Comparison of ENCODE assay signal across 1 cellular context in the genomic region with DNA sequence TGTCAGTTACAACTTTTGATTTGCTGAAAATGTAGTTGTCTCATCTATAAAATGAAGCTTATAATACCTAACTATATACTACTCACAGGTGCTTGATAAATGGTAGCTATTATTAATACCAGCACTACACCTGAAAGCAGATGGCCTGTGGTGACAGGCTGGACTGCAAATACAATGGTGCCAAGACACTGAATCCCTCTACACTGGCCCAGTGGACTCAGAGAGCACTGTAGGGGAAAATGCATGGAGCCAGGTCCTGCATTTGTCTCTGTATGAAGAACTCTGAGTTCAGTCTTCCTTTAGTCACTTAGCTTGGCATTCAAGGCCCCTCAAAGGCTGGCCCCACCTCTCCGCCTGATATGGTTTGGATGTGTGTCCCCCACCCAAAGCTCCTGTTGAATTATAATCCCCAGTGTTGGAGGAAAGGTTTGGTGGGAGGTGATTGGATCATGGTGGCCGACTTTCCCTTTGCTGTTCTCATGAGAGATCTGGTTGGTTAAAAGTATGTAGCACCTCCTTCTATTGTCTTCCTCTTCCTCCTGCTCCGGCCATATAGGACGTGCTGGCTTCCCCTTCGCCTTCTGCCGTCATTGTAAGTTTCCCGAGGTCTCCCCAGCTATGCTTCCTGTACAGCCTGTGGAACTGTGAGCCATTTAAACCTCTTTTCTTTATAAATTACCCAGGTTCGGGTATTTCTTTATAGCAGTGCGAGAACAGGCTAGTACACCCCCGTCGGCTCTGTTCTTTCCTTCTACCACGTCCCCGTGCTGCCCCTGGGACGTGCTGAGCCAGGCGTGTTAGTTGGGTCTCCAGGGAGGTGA.
A peak's percentile ranks its signal among the peaks of the same experiment; 100 is the strongest.
TF ChIP-seq lines count a peak whose summit lies in the region.

No MANE protein-coding gene starts in this region.

TF ChIP-seq in HepG2, 621 proteins besides CTCF, POLR2A, EP300 and RAD21 (continued from another document):
- TF ChIP-seq, protein P1, sequence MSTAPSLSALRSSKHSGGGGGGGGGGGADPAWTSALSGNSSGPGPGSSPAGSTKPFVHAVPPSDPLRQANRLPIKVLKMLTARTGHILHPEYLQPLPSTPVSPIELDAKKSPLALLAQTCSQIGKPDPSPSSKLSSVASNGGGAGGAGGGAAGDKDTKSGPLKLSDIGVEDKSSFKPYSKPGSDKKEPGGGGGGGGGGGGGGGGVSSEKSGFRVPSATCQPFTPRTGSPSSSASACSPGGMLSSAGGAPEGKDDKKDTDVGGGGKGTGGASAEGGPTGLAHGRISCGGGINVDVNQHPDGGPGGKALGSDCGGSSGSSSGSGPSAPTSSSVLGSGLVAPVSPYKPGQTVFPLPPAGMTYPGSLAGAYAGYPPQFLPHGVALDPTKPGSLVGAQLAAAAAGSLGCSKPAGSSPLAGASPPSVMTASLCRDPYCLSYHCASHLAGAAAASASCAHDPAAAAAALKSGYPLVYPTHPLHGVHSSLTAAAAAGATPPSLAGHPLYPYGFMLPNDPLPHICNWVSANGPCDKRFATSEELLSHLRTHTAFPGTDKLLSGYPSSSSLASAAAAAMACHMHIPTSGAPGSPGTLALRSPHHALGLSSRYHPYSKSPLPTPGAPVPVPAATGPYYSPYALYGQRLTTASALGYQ (CRISPR knock-in tag; IDR thresholded peaks at IDR 0.05): no peak
- TF ChIP-seq ZNF749 (CRISPR knock-in tag; IDR thresholded peaks at IDR 0.05; ENCODE audit: borderline replicate concordance) (0 out of 2 replicates have a peak, but pooled peaks have one; percentile 40), SAP130 (CRISPR knock-in tag; IDR thresholded peaks at IDR 0.05; ENCODE audit: low read depth) (no peak)
TF ChIP-seq in HepG2: peak in this region for 12.
